Comparison of ENCODE assay signal across 18 cellular contexts in genomic region chr15:91921821-91922198, GRCh38.
DNase-seq lines count a peak whose midpoint lies in the region; ATAC-seq and TF ChIP-seq lines count a peak whose summit lies in the region.
"Had no signal": no experiment of that assay in that cellular context is flagged by ENCODE, and none has a peak within 500 bp of the region (broad histone marks: within the 10 kb centered on the region; RNA-seq: fewer than 3 reads in every experiment).

No MANE protein-coding gene starts in this region.

- H3K4me1 ChIP-seq in right atrium auricular region (peaks cover 0 to 93% of the 10 kb centered on the region in 2 donors), mesenchymal stem cell (ENCODE audit: control insufficient read depth, insufficient read depth, low read depth, low read length) (no peaks in the 10 kb centered on the region), upper lobe of right lung (peaks cover 37% of the 10 kb centered on the region)

- no peak overlapping the region for H2BK15ac ChIP-seq in mesenchymal stem cell (ENCODE audit: low read depth, poor library complexity, severe bottlenecking)

- no peak for ATAC-seq in Right ventricle myocardium inferior
- ATAC-seq in upper lobe of right lung: no peak
- ATAC-seq: esophagus mucosa, GM23338, K562, Panc1 had no signal

- no peak overlapping the region for H4K91ac ChIP-seq in mesenchymal stem cell (ENCODE audit: low read length)

- H3K9me3 ChIP-seq in right atrium auricular region: no peaks in the 10 kb centered on the region
- no peaks in the 10 kb centered on the region for H3K9me3 ChIP-seq in mesenchymal stem cell (ENCODE audit: control insufficient read depth, low read length)
- no peaks in the 10 kb centered on the region for H3K9me3 ChIP-seq in upper lobe of right lung
- H3K9me3 ChIP-seq: mucosa of descending colon had no signal

- WGBS in mesenchymal stem cell: 88% methylated on average over 13 of the region's 13 CpGs

- H2AK5ac ChIP-seq in mesenchymal stem cell (ENCODE audit: low read length, severe bottlenecking): no peak overlapping the region

- DNase-seq in right atrium auricular region (ENCODE audit: low spot score) (no peak), Right ventricle myocardium inferior (ENCODE audit: missing footprints) (no peak), coronary artery (ENCODE audit: low spot score) (no peak), mesenchymal stem cell (no peak), upper lobe of right lung (no peak), G401 (ENCODE audit: low spot score) (no peak), RPMI8226 (no peak), KBM-7 (no peak)
- DNase-seq: activated CD8-positive, alpha-beta memory T cell treated with anti-CD3 and anti-CD28 coated beads for 24 hours; activated effector memory CD4-positive, alpha-beta T cell treated with Interleukin-2 at 50 U/mL for 16 hours; anterior cingulate cortex; kidney glomerular epithelial cell; mucosa of descending colon had no signal

- H4K8ac ChIP-seq in mesenchymal stem cell (ENCODE audit: low read length): no peak overlapping the region

- H3K18ac ChIP-seq in mesenchymal stem cell (ENCODE audit: low read depth in 1 of 2, low read length in 2 of 2): no peak overlapping the region

- no peak overlapping the region for H2BK12ac ChIP-seq in mesenchymal stem cell (ENCODE audit: low read length in 2 of 2)

- peak overlapping the region; percentile 74 to 77 for H3K27ac ChIP-seq in right atrium auricular region
- H3K27ac ChIP-seq in coronary artery: peak overlapping the region; percentile 33 to 52
- no peak overlapping the region for H3K27ac ChIP-seq in mesenchymal stem cell (ENCODE audit: low read length, poor library complexity, severe bottlenecking)
- H3K27ac ChIP-seq in upper lobe of right lung: peak overlapping the region; percentile 34
- H3K27ac ChIP-seq: hepatocyte had no signal

- H3K14ac ChIP-seq in mesenchymal stem cell (ENCODE audit: low read length in 2 of 2): no peak overlapping the region

- peak overlapping the region; percentile 45 for H3K9ac ChIP-seq in mesenchymal stem cell (ENCODE audit: low read length)

- no peak overlapping the region for H2BK120ac ChIP-seq in mesenchymal stem cell (ENCODE audit: low read depth, low read length)

- peaks cover 2% of the 10 kb centered on the region for H3K79me1 ChIP-seq in mesenchymal stem cell (replicated peaks; ENCODE audit: low read length, poor library complexity, severe bottlenecking)

- H3K4ac ChIP-seq in mesenchymal stem cell (ENCODE audit: low read depth in 1 of 2, low read length in 2 of 2): no peak overlapping the region

- peak overlapping the region in 1 of 2 donors; percentile 3 for H3K4me3 ChIP-seq in right atrium auricular region
- peak overlapping the region; percentile 31 for H3K4me3 ChIP-seq in coronary artery
- peak overlapping the region in 1 of 2 experiments; percentile 23 for H3K4me3 ChIP-seq in mesenchymal stem cell (ENCODE audit: insufficient read depth in 1 of 2, low read depth in 1 of 2, low read length in 2 of 2)
- no peak overlapping the region for H3K4me3 ChIP-seq in upper lobe of right lung
- H3K4me3 ChIP-seq: GM23338, hepatocyte, K562, mucosa of descending colon had no signal

- no peak overlapping the region for H3K4me2 ChIP-seq in mesenchymal stem cell (ENCODE audit: low read length, poor library complexity, severe bottlenecking)
- H3K4me2 ChIP-seq: GM23338, hepatocyte had no signal

- H2BK5ac ChIP-seq in mesenchymal stem cell (ENCODE audit: low read depth, low read length, poor library complexity, severe bottlenecking): no peak overlapping the region

- H3K23ac ChIP-seq in mesenchymal stem cell (ENCODE audit: low read length in 2 of 2): no peak overlapping the region

- in situ Hi-C loops in G401 (cut with HindIII; ENCODE audit: low sequenced_read_pairs): no loop called here
- in situ Hi-C loops in KBM-7 (cut with MboI; ENCODE audit: low pct_unique_long_range_greater_than_20kb, low sequenced_read_pairs): no loop called here

- H3K36me3 ChIP-seq in right atrium auricular region (no peaks in the 10 kb centered on the region), mesenchymal stem cell (ENCODE audit: control insufficient read depth in 1 of 2, insufficient read depth in 2 of 2, low read depth in 1 of 2, low read length in 2 of 2) (peaks cover 0 to under 1% of the 10 kb centered on the region in 2 experiments), upper lobe of right lung (peaks cover 9% of the 10 kb centered on the region)

- no peak overlapping the region for H2AFZ ChIP-seq in mesenchymal stem cell (ENCODE audit: low read depth, low read length)
- H2AFZ ChIP-seq: GM23338, hepatocyte had no signal

- H3K27me3 ChIP-seq in right atrium auricular region: no peaks in the 10 kb centered on the region
- no peaks in the 10 kb centered on the region for H3K27me3 ChIP-seq in mesenchymal stem cell (ENCODE audit: control insufficient read depth in 1 of 2, insufficient read depth in 1 of 2, low read length in 2 of 2)
- no peaks in the 10 kb centered on the region for H3K27me3 ChIP-seq in upper lobe of right lung
- H3K27me3 ChIP-seq: hepatocyte had no signal

- TF ChIP-seq CTCF in right atrium auricular region (IDR thresholded peaks at IDR 0.05) (no peak), coronary artery (IDR thresholded peaks at IDR 0.05) (no peak), upper lobe of right lung (IDR thresholded peaks at IDR 0.05) (no peak)

- intact Hi-C loops in Right ventricle myocardium inferior (cut with DNase I): loop anchor here (5.0 kb wide), 2 partner anchors 50 to 55 kb away; no protein-coding TSS in a partner anchor
- intact Hi-C loops in upper lobe of right lung (cut with DNase I): no loop called here
